1 cellular context compared by ENCODE assay signal in genomic region chr6:11900662-11901598, GRCh38.
TF ChIP-seq lines count a peak whose summit lies in the region.

No MANE protein-coding gene starts in this region.

TF ChIP-seq in GM23338, 12 proteins besides CTCF, POLR2A, EP300 and RAD21 (continued from another document):
- TF ChIP-seq ZNF462 (CRISPR knock-in tag; IDR thresholded peaks at IDR 0.05) = no peak
- no peak for TF ChIP-seq CREB1 (CRISPR knock-in tag; IDR thresholded peaks at IDR 0.05; ENCODE audit: low read depth)
- TF ChIP-seq NANOG (IDR thresholded peaks at IDR 0.05; ENCODE audit: borderline replicate concordance) = no peak
- no peak for TF ChIP-seq EZH2phosphoT487 (IDR thresholded peaks at IDR 0.05; ENCODE audit: unreplicated experiment)
- no peak for TF ChIP-seq EZH2 (IDR thresholded peaks at IDR 0.05; ENCODE audit: low read depth, unreplicated experiment)
- no peak for TF ChIP-seq STAT1 (IDR thresholded peaks at IDR 0.05; ENCODE audit: unreplicated experiment)
TF ChIP-seq in GM23338: peak in this region for 0.
